8 cellular contexts compared by ENCODE assay signal in genomic region chr5:119743927-119744326, GRCh38.
A peak's percentile ranks its signal among the peaks of the same experiment; 100 is the strongest.
DNase-seq lines count a peak whose midpoint lies in the region; FAIRE-seq and TF ChIP-seq lines count a peak whose summit lies in the region.

No MANE protein-coding gene starts in this region.

- DNase-seq in CD14-positive monocyte (ENCODE audit: low spot score) = no peak
- DNase-seq in GM12891 (ENCODE audit: insufficient read length, low spot score) = peak; percentile 21
- peak; percentile 78 for DNase-seq in Karpas-422
- DNase-seq in adipocyte (ENCODE audit: low read depth) = peak; percentile 26
- peak; percentile 74 for DNase-seq in medulla oblongata (ENCODE audit: extremely low spot score)
- no peak for DNase-seq in retina
- no peak for DNase-seq in stimulated activated CD4-positive, alpha-beta T cell treated with anti-CD3 and anti-CD28 coated beads, Interleukin-12 subunit alpha, Interleukin-12 subunit beta, amount 100 ng/mL, for 4 hours

- no peak for TF ChIP-seq POLR2A in GM12891 (IDR thresholded peaks at IDR 0.05; ENCODE audit: low read depth, low read length)

- POLR2A ChIA-PET in HEK293 (lab: Yijun Ruan, JAX) = no interaction called here

- no peak overlapping the region for H3K4me3 ChIP-seq in HEK293 (ENCODE audit: low read depth, low read length)
- H3K4me3 ChIP-seq in Karpas-422 (ENCODE audit: low read length) = no peak overlapping the region
- H3K4me3 ChIP-seq in adipocyte (ENCODE audit: low read length) = no peak overlapping the region

- H4K20me1 ChIP-seq in Karpas-422 (ENCODE audit: insufficient read depth, low read depth, low read length) = no peaks in the 10 kb centered on the region

- H3K4me3 Mint-ChIP-seq in CD14-positive monocyte = no peak overlapping the region

- H3K27ac ChIP-seq in HEK293 (ENCODE audit: extremely low read depth, low read depth, low read length) (no peak overlapping the region), Karpas-422 (ENCODE audit: low read length) (no peak overlapping the region)

- H3K27me3 ChIP-seq in Karpas-422 (ENCODE audit: low read length) = no peaks in the 10 kb centered on the region
- no peaks in the 10 kb centered on the region for H3K27me3 ChIP-seq in adipocyte (replicated peaks; ENCODE audit: control insufficient read depth, insufficient read depth, low read length)

- H3K4me2 ChIP-seq in Karpas-422 (ENCODE audit: low read depth, low read length, poor library complexity, severe bottlenecking) = no peak overlapping the region

- H3K27me3 Mint-ChIP-seq in CD14-positive monocyte (ENCODE audit: low read depth in 3 of 3) = peaks cover 2% of the 10 kb centered on the region in 3 donors

- intact Hi-C loops in CD14-positive monocyte (cut with micrococcal nuclease) = loop anchor here in 1 of 2 donors (5.0 kb wide), 1 partner anchor 167 kb away; no protein-coding TSS in a partner anchor

- H3K36me3 ChIP-seq in HEK293 (ENCODE audit: control insufficient read depth in 2 of 2, insufficient read depth in 1 of 2, low read length in 2 of 2) (no peaks in the 10 kb centered on the region), Karpas-422 (ENCODE audit: insufficient read depth, low read length) (no peaks in the 10 kb centered on the region), adipocyte (ENCODE audit: control insufficient read depth, insufficient read depth, low read length, severe bottlenecking) (no peaks in the 10 kb centered on the region)

- H3K27ac Mint-ChIP-seq in CD14-positive monocyte = peak overlapping the region in 1 of 7 donors; percentile 3

- H3K9me3 Mint-ChIP-seq in CD14-positive monocyte = no peaks in the 10 kb centered on the region

- no peaks in the 10 kb centered on the region for H3K36me3 Mint-ChIP-seq in CD14-positive monocyte

- H2AFZ ChIP-seq in Karpas-422 (ENCODE audit: low read length) = no peak overlapping the region

- no peaks in the 10 kb centered on the region for H3K79me2 ChIP-seq in Karpas-422 (ENCODE audit: low read length)

- CTCF ChIA-PET in HEK293 (lab: Yijun Ruan, JAX) = no interaction called here

- TF ChIP-seq CTCF in CD14-positive monocyte (IDR thresholded peaks at IDR 0.05) (peak; percentile 47), HEK293 (tag by site-specific recombination; IDR thresholded peaks at IDR 0.05) (no peak)

- H3K4me1 ChIP-seq in HEK293 (ENCODE audit: control insufficient read depth, insufficient read depth, low read length) (no peaks in the 10 kb centered on the region), Karpas-422 (ENCODE audit: low read length) (no peaks in the 10 kb centered on the region), adipocyte (ENCODE audit: control insufficient read depth, insufficient read depth, low read length) (no peaks in the 10 kb centered on the region)

- FAIRE-seq in GM12891 (lab: Jason Lieb, UNC) = peak; percentile 9

- H3K9me3 ChIP-seq in HEK293 (ENCODE audit: control insufficient read depth, insufficient read depth, low read depth, low read length) (no peaks in the 10 kb centered on the region), Karpas-422 (ENCODE audit: low read length) (no peaks in the 10 kb centered on the region), adipocyte (ENCODE audit: control insufficient read depth, low read length) (no peaks in the 10 kb centered on the region)

- no peaks in the 10 kb centered on the region for H3K9me2 ChIP-seq in Karpas-422 (replicated peaks; ENCODE audit: insufficient read depth, low read length)

- H3K9ac ChIP-seq in Karpas-422 (ENCODE audit: low read length) (no peak overlapping the region), adipocyte (ENCODE audit: low read length) (no peak overlapping the region)

- peaks cover 3% of the 10 kb centered on the region for H3K4me1 Mint-ChIP-seq in CD14-positive monocyte

TF ChIP-seq in GM12891, 5 proteins besides CTCF, POLR2A, EP300 and RAD21:
- TF ChIP-seq POLR2AphosphoS5 (IDR thresholded peaks at IDR 0.05; ENCODE audit: low read depth, low read length) = no peak
- TF ChIP-seq POU2F2 (IDR thresholded peaks at IDR 0.05; ENCODE audit: low read depth, low read length) = no peak
- no peak for TF ChIP-seq TAF1 (IDR thresholded peaks at IDR 0.05; ENCODE audit: low read depth, low read length)

TF ChIP-seq in HEK293, 187 proteins besides CTCF, POLR2A, EP300 and RAD21:
- TF ChIP-seq ZNF2 (tag by site-specific recombination; IDR thresholded peaks at IDR 0.05) (peak; percentile 87; the same call in 1 of the 2 replicates), TSHZ1 (tag by site-specific recombination; IDR thresholded peaks at IDR 0.05; ENCODE audit: borderline replicate concordance) (no peak), ZNF513 (tag by site-specific recombination; IDR thresholded peaks at IDR 0.05) (peak; percentile 62), ZNF654 (tag by site-specific recombination; IDR thresholded peaks at IDR 0.05; ENCODE audit: low read depth) (peak; percentile 48)

Comparison
In these comparisons a context has a peak if more than half of its experiments do, and no peak if none do; other contexts are left out.
1. DNase-seq: peak in GM12891 (single experiment), Karpas-422 (single experiment), adipocyte (single experiment) and medulla oblongata (single experiment); none in CD14-positive monocyte (single experiment), retina (single experiment) and stimulated activated CD4-positive, alpha-beta T cell treated with anti-CD3 and anti-CD28 coated beads, Interleukin-12 subunit alpha, Interleukin-12 subunit beta, amount 100 ng/mL, for 4 hours (single experiment).